ENCODE assay signal across 19 cellular contexts in genomic region chr13:109130093-109130835, GRCh38.
"Had no signal": no experiment of that assay in that cellular context is flagged by ENCODE, and none has a peak within 500 bp of the region (broad histone marks: within the 10 kb centered on the region; RNA-seq: fewer than 3 reads in every experiment).

No MANE protein-coding gene starts in this region.

- H3K36me3 ChIP-seq: esophagus squamous epithelium, gastrocnemius medialis, left ventricle myocardium inferior, vagina had no signal

- ATAC-seq: gastrocnemius medialis; naive thymus-derived CD8-positive, alpha-beta T cell; sciatic nerve; stimulated activated memory B cell treated with anti-CD40 and anti-IgM and Interleukin-4, amounts not matched to agents 10 μg/mL and 1 μg/mL and 100 μg/mL, for 72 hours had no signal

- H3K27ac ChIP-seq: coronary artery, esophagus squamous epithelium, gastrocnemius medialis, left ventricle myocardium inferior, testis, vagina had no signal

- H3K9me3 ChIP-seq: esophagus squamous epithelium, gastrocnemius medialis, left ventricle myocardium inferior, testis, vagina had no signal

- DNase-seq: activated CD4-positive, alpha-beta memory T cell treated with anti-CD3 and anti-CD28 coated beads for 36 hours; activated CD4-positive, alpha-beta T cell treated with anti-CD3 and anti-CD28 coated beads for 4 hours; activated CD4-positive, CD25-positive, alpha-beta regulatory T cell; activated naive CD4-positive, alpha-beta T cell treated with anti-CD3 and anti-CD28 coated beads, Interleukin-2, amount 10 ng/mL, durations not matched to agents 7 days and 5 days; activated T-cell treated with anti-CD3 and anti-CD28 coated beads, Interleukin-2, amount 50 U/mL, for 48 hours; cerebellar nuclear complex; endodermal cell; esophagus squamous epithelium; gastrocnemius medialis; head of caudate nucleus; hypothalamus; left ventricle myocardium inferior; naive thymus-derived CD8-positive, alpha-beta T cell; small intestine; testis had no signal

- H3K27me3 ChIP-seq: esophagus squamous epithelium, gastrocnemius medialis, testis, vagina had no signal

- H3K4me1 ChIP-seq: gastrocnemius medialis, testis, vagina had no signal

- H3K4me3 ChIP-seq: coronary artery, esophagus squamous epithelium, gastrocnemius medialis, left ventricle myocardium inferior, testis, vagina had no signal
